19 cellular contexts compared by ENCODE assay signal in genomic region chr2:41846962-41847361, GRCh38.
DNase-seq lines count a peak whose midpoint lies in the region; ATAC-seq, FAIRE-seq and TF ChIP-seq lines count a peak whose summit lies in the region.
"Had no signal": no experiment of that assay in that cellular context is flagged by ENCODE, and none has a peak within 500 bp of the region (broad histone marks: within the 10 kb centered on the region; RNA-seq: fewer than 3 reads in every experiment).

No MANE protein-coding gene starts in this region.

- no peaks in the 10 kb centered on the region for H3K36me3 Mint-ChIP-seq in progenitor cell of endocrine pancreas (ENCODE audit: insufficient read depth)
- no peaks in the 10 kb centered on the region for H3K36me3 Mint-ChIP-seq in activated CD4-positive, alpha-beta T cell treated with anti-CD3 and anti-CD28 coated beads for 36 hours (ENCODE audit: low read depth)
- H3K36me3 Mint-ChIP-seq: CD4-positive, alpha-beta memory T cell had no signal

- TF ChIP-seq POLR2A in A549 (IDR thresholded peaks at IDR 0.05; ENCODE audit: low read length) = no peak
- TF ChIP-seq POLR2A in body of pancreas (IDR thresholded peaks at IDR 0.05) = no peak
- TF ChIP-seq POLR2A in esophagus muscularis mucosa (IDR thresholded peaks at IDR 0.05; ENCODE audit: low read depth) = no peak

- intact Hi-C loops in body of pancreas (cut with DNase I) (no loop called here), esophagus muscularis mucosa (cut with DNase I) (loop anchor here (10.0 kb wide), 1 partner anchor 488 kb away; no protein-coding TSS in a partner anchor)
- intact Hi-C loops in activated CD4-positive, alpha-beta T cell treated with anti-CD3 and anti-CD28 coated beads for 36 hours (cut with DNase I, micrococcal nuclease) = loop anchor here in 1 of 2 experiments (10.0 kb wide), 1 partner anchor 968 kb away; no protein-coding TSS in a partner anchor

- TF ChIP-seq EP300 in A549 (IDR thresholded peaks at IDR 0.05) (no peak), esophagus muscularis mucosa (IDR thresholded peaks at IDR 0.05) (no peak)

- H3K27ac ChIP-seq in A549 (peak overlapping the region; percentile 65 to 75), body of pancreas (peak overlapping the region in 3 of 4 donors; percentile 73 to 87 (median 85)), esophagus muscularis mucosa (replicated peaks in 1 of 4) (no peak overlapping the region), WERI-Rb-1 (no peak overlapping the region)
- H3K27ac ChIP-seq: GM23248 had no signal

- H3K4me3 Mint-ChIP-seq in progenitor cell of endocrine pancreas (ENCODE audit: low read depth) = no peak overlapping the region
- no peak overlapping the region for H3K4me3 Mint-ChIP-seq in activated CD4-positive, alpha-beta T cell treated with anti-CD3 and anti-CD28 coated beads for 36 hours
- H3K4me3 Mint-ChIP-seq: CD4-positive, alpha-beta memory T cell; H9 had no signal

- ATAC-seq in A549 (peak in 1 of 2 experiments; percentile 51; a peak in 3 of 6 replicates), body of pancreas (no peak), GM21390 (IDR thresholded peaks at IDR 0.05; ENCODE audit: unreplicated experiment) (no peak), HG03045 (IDR thresholded peaks at IDR 0.05; ENCODE audit: unreplicated experiment) (no peak)
- no peak for ATAC-seq in activated CD4-positive, alpha-beta T cell treated with anti-CD3 and anti-CD28 coated beads for 36 hours
- ATAC-seq: HCT116 had no signal

- peaks cover 3% of the 10 kb centered on the region for H3K4me1 Mint-ChIP-seq in progenitor cell of endocrine pancreas (ENCODE audit: low read depth)
- no peaks in the 10 kb centered on the region for H3K4me1 Mint-ChIP-seq in activated CD4-positive, alpha-beta T cell treated with anti-CD3 and anti-CD28 coated beads for 36 hours
- H3K4me1 Mint-ChIP-seq: CD4-positive, alpha-beta memory T cell had no signal

- H3K4me1 ChIP-seq in A549 = peaks cover 38% of the 10 kb centered on the region
- H3K4me1 ChIP-seq in body of pancreas = peaks cover 31% of the 10 kb centered on the region
- H3K4me1 ChIP-seq in esophagus muscularis mucosa = peaks cover 0 to 2% (median under 1%) of the 10 kb centered on the region in 4 donors

- no peak for FAIRE-seq in A549 (lab: Jason Lieb, UNC)
- FAIRE-seq: G401.6, GM12892 had no signal

- H3K4me3 ChIP-seq in A549 (no peak overlapping the region), body of pancreas (no peak overlapping the region), esophagus muscularis mucosa (no peak overlapping the region), WERI-Rb-1 (ENCODE audit: low read depth, low read length) (no peak overlapping the region)
- H3K4me3 ChIP-seq: GM23248 had no signal

- POLR2A ChIA-PET in A549 (lab: Yijun Ruan, JAX) = no interaction called here
- POLR2A ChIA-PET in activated CD4-positive, alpha-beta T cell treated with anti-CD3 and anti-CD28 coated beads for 36 hours (lab: Charles Lee) = no interaction called here

- TF ChIP-seq CTCF in A549 (IDR thresholded peaks at IDR 0.05) (no peak), body of pancreas (IDR thresholded peaks at IDR 0.05) (peak in 1 of 7 experiments; percentile 7), esophagus muscularis mucosa (IDR thresholded peaks at IDR 0.05) (no peak), progenitor cell of endocrine pancreas (IDR thresholded peaks at IDR 0.05; ENCODE audit: unreplicated experiment) (peak; percentile 9), WERI-Rb-1 (IDR thresholded peaks at IDR 0.05; ENCODE audit: low read depth, low read length) (no peak)

- DNase-seq in A549 (ENCODE audit: low read depth in 1 of 2, low spot score in 1 of 2) (no peak), body of pancreas (no peak), esophagus muscularis mucosa (ENCODE audit: extremely low spot score) (peak; percentile 72), progenitor cell of endocrine pancreas (ENCODE audit: low spot score, unreplicated experiment) (no peak), WERI-Rb-1 (no peak)
- DNase-seq in activated CD4-positive, alpha-beta T cell treated with anti-CD3 and anti-CD28 coated beads for 36 hours = no peak
- DNase-seq: 8988T; C1 segment of cervical spinal cord; Calu3; CD4-positive, alpha-beta memory T cell; COR-L47; DND-41; GM23248; H9 had no signal

- H3K9me3 ChIP-seq in A549 = no peaks in the 10 kb centered on the region
- H3K9me3 ChIP-seq in body of pancreas = no peaks in the 10 kb centered on the region
- no peaks in the 10 kb centered on the region for H3K9me3 ChIP-seq in esophagus muscularis mucosa
- no peaks in the 10 kb centered on the region for H3K9me3 ChIP-seq in WERI-Rb-1 (ENCODE audit: severe bottlenecking)

- H3K36me3 ChIP-seq in body of pancreas (replicated peaks in 1 of 2; ENCODE audit: insufficient read depth in 1 of 2, low read depth in 2 of 2) (no peaks in the 10 kb centered on the region), esophagus muscularis mucosa (no peaks in the 10 kb centered on the region), WERI-Rb-1 (no peaks in the 10 kb centered on the region)

- no peak overlapping the region for H3K27ac Mint-ChIP-seq in progenitor cell of endocrine pancreas
- H3K27ac Mint-ChIP-seq in activated CD4-positive, alpha-beta T cell treated with anti-CD3 and anti-CD28 coated beads for 36 hours = no peak overlapping the region
- H3K27ac Mint-ChIP-seq: CD4-positive, alpha-beta memory T cell; H9 had no signal

- TF ChIP-seq RAD21 in A549 (conservative IDR thresholded peaks at IDR 0.05 in 1 of 2, IDR thresholded peaks at IDR 0.05 in 1 of 2) = no peak

- H3K27me3 ChIP-seq in body of pancreas (no peaks in the 10 kb centered on the region), esophagus muscularis mucosa (peaks cover 0 to 9% (median 0%) of the 10 kb centered on the region in 4 donors), WERI-Rb-1 (ENCODE audit: insufficient read depth, low read depth, severe bottlenecking) (no peaks in the 10 kb centered on the region)

- 96% methylated on average over 1 of the region's 1 CpG for WGBS in A549 (ENCODE audit: missing lambda C conversion rate)
- 52 to 65% methylated on average over 1 of the region's 1 CpG for WGBS in body of pancreas, 2 donors
- 33% methylated on average over 1 of the region's 1 CpG for WGBS in esophagus muscularis mucosa

- CTCF ChIA-PET in A549 (lab: Yijun Ruan, JAX) = interaction anchor here (0.5 to 19.2 kb wide), 6 partner anchors 10 to 868 kb away, joined by 3 to 715 read pairs (median 5); no protein-coding TSS in a partner anchor
- CTCF ChIA-PET in activated CD4-positive, alpha-beta T cell treated with anti-CD3 and anti-CD28 coated beads for 36 hours (lab: Charles Lee) = interaction anchor here (1.1 to 2.0 kb wide), 2 partner anchors 240 to 243 kb away, joined by 3 to 12 read pairs; no protein-coding TSS in a partner anchor

- H3K9me3 Mint-ChIP-seq in progenitor cell of endocrine pancreas (ENCODE audit: low read depth) = no peaks in the 10 kb centered on the region
- H3K9me3 Mint-ChIP-seq in activated CD4-positive, alpha-beta T cell treated with anti-CD3 and anti-CD28 coated beads for 36 hours (ENCODE audit: low read depth) = no peaks in the 10 kb centered on the region
- H3K9me3 Mint-ChIP-seq: CD4-positive, alpha-beta memory T cell; H9 had no signal

- H3K27me3 Mint-ChIP-seq in progenitor cell of endocrine pancreas = peaks cover 10% of the 10 kb centered on the region
- peaks cover 16% of the 10 kb centered on the region for H3K27me3 Mint-ChIP-seq in activated CD4-positive, alpha-beta T cell treated with anti-CD3 and anti-CD28 coated beads for 36 hours

- H3K4me2 ChIP-seq in A549 = peak overlapping the region; percentile 50; the same call in 2 of the 3 replicates

TF ChIP-seq in A549, 52 proteins besides CTCF, POLR2A, EP300 and RAD21:
- TF ChIP-seq E2F6 (IDR thresholded peaks at IDR 0.05; ENCODE audit: borderline replicate concordance, low read depth) (no peak), CBX8 (IDR thresholded peaks at IDR 0.05) (no peak), MAZ (IDR thresholded peaks at IDR 0.05; ENCODE audit: borderline replicate concordance, low read depth, low read length) (no peak), NFE2L2 (conservative IDR thresholded peaks at IDR 0.05; ENCODE audit: low read length) (no peak), USF2 (IDR thresholded peaks at IDR 0.05) (no peak), PHF8 (IDR thresholded peaks at IDR 0.05; ENCODE audit: borderline replicate concordance, low read depth) (no peak), ZFP36 (IDR thresholded peaks at IDR 0.05; ENCODE audit: borderline replicate concordance, partially characterized antibody) (no peak), FOSB (CRISPR knock-in tag; IDR thresholded peaks at IDR 0.05) (no peak), NPAS2 (CRISPR knock-in tag; IDR thresholded peaks at IDR 0.05; ENCODE audit: borderline replicate concordance) (no peak), CHD2 (IDR thresholded peaks at IDR 0.05; ENCODE audit: low read length, partially characterized antibody) (no peak), EHMT2 (IDR thresholded peaks at IDR 0.05; ENCODE audit: low read depth) (no peak), BHLHE40 (IDR thresholded peaks at IDR 0.05; ENCODE audit: low read depth, low read length) (no peak), FOXS1 (CRISPR knock-in tag; IDR thresholded peaks at IDR 0.05) (no peak)

Comparison
In these comparisons a context has a peak if more than half of its experiments do, and no peak if none do; other contexts are left out.
1. H3K27ac ChIP-seq: peak in A549 (2 of 2) and body of pancreas (3 of 4); none in esophagus muscularis mucosa (0 of 4) and WERI-Rb-1 (single experiment).